Comparison of ENCODE assay signal across 1 cellular context in the genomic region with DNA sequence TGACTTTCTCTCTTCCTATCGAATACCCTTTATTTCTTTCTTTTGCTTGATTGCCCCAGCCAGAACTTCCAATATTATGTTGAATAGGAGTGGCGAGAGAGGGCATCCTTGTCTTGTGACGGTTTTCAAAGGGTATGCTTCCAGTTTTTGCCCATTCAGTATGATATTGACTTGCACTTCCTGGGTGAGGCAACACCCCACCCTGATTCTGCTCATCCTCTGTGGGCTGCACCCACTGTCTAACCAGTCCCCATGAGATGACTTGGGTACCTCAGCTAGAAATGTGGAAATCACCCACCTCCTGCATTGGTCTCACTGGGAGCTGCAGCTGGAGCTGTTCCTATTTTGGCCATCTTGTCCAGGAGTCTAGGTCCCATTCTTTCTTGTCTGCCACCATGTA.
TF ChIP-seq lines count a peak whose summit lies in the region.

No MANE protein-coding gene starts in this region.

TF ChIP-seq in GM12878, 131 proteins besides CTCF, POLR2A, EP300 and RAD21 (continued from another document):
- TF ChIP-seq ZNF592 (IDR thresholded peaks at IDR 0.05) (no peak), IKZF2 (IDR thresholded peaks at IDR 0.05) (no peak), RELA (IDR thresholded peaks at IDR 0.05; ENCODE audit: borderline replicate concordance, partially characterized antibody) (no peak)
- TF ChIP-seq, protein P1, sequence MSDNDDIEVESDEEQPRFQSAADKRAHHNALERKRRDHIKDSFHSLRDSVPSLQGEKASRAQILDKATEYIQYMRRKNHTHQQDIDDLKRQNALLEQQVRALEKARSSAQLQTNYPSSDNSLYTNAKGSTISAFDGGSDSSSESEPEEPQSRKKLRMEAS (IDR thresholded peaks at IDR 0.05; ENCODE audit: low read depth, low read length), result no peak
TF ChIP-seq in GM12878: peak in this region for 0.
